1 cellular context compared by ENCODE assay signal in the genomic region with DNA sequence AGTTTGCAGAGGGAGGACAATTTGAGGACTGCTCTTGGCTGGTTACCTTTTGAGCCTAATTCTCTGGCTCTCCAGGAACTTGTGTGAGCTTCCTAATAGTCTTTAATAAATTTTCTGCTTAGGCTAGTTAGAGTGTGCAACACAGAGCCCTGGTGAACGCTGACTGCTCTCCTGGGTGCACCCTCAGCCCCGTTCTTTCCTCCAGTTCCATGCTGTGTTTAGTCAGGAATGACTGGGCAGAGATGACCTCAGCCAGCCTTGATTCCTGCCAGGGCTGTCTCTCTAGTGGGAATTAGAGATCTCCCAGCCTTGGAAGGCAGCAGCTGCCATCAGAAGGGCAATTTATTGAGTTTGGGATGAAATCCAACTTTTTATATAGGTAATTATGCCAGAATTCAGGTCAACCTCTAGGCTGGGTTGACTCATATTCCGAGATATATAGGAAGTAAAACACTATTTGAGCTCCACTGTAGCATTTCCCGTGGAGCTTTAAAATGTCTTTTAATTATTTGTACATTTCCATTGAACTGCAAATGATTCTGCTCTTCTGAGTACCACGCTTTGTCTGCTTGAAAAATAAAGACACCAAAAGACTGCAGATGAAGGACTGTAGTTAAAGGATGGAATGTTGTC.
TF ChIP-seq lines count a peak whose summit lies in the region.

No MANE protein-coding gene starts in this region.

TF ChIP-seq in SK-N-SH, 30 proteins besides CTCF, POLR2A, EP300 and RAD21:
- TF ChIP-seq, protein P1, sequence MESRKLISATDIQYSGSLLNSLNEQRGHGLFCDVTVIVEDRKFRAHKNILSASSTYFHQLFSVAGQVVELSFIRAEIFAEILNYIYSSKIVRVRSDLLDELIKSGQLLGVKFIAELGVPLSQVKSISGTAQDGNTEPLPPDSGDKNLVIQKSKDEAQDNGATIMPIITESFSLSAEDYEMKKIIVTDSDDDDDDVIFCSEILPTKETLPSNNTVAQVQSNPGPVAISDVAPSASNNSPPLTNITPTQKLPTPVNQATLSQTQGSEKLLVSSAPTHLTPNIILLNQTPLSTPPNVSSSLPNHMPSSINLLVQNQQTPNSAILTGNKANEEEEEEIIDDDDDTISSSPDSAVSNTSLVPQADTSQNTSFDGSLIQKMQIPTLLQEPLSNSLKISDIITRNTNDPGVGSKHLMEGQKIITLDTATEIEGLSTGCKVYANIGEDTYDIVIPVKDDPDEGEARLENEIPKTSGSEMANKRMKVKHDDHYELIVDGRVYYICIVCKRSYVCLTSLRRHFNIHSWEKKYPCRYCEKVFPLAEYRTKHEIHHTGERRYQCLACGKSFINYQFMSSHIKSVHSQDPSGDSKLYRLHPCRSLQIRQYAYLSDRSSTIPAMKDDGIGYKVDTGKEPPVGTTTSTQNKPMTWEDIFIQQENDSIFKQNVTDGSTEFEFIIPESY (IDR thresholded peaks at IDR 0.05; ENCODE audit: borderline replicate concordance, low read depth), result no peak
- TF ChIP-seq RFX5 (IDR thresholded peaks at IDR 0.05; ENCODE audit: low read length) (no peak), JUND (IDR thresholded peaks at IDR 0.05) (peak; percentile 44; the same call in 1 of the 2 replicates), FOSL2 (IDR thresholded peaks at IDR 0.05; ENCODE audit: borderline replicate concordance, low read depth) (peak; percentile 43; the same call in 1 of the 2 replicates), CHD2 (IDR thresholded peaks at IDR 0.05; ENCODE audit: low read length, partially characterized antibody) (no peak), RXRA (IDR thresholded peaks at IDR 0.05; ENCODE audit: borderline replicate concordance, low read depth) (peak; percentile 23; the same call in 1 of the 2 replicates), TCF12 (IDR thresholded peaks at IDR 0.05) (peak; percentile 69; the same call in 1 of the 2 replicates), GATA2 (CRISPR knock-in tag; IDR thresholded peaks at IDR 0.05) (no peak), ELF1 (IDR thresholded peaks at IDR 0.05) (no peak), NFIC (IDR thresholded peaks at IDR 0.05; ENCODE audit: borderline replicate concordance) (peak; percentile 69)
- TF ChIP-seq, protein P2, sequence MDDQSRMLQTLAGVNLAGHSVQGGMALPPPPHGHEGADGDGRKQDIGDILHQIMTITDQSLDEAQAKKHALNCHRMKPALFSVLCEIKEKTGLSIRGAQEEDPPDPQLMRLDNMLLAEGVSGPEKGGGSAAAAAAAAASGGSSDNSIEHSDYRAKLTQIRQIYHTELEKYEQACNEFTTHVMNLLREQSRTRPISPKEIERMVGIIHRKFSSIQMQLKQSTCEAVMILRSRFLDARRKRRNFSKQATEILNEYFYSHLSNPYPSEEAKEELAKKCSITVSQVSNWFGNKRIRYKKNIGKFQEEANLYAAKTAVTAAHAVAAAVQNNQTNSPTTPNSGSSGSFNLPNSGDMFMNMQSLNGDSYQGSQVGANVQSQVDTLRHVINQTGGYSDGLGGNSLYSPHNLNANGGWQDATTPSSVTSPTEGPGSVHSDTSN (IDR thresholded peaks at IDR 0.05), result peak; percentile 74
- TF ChIP-seq, protein P3, sequence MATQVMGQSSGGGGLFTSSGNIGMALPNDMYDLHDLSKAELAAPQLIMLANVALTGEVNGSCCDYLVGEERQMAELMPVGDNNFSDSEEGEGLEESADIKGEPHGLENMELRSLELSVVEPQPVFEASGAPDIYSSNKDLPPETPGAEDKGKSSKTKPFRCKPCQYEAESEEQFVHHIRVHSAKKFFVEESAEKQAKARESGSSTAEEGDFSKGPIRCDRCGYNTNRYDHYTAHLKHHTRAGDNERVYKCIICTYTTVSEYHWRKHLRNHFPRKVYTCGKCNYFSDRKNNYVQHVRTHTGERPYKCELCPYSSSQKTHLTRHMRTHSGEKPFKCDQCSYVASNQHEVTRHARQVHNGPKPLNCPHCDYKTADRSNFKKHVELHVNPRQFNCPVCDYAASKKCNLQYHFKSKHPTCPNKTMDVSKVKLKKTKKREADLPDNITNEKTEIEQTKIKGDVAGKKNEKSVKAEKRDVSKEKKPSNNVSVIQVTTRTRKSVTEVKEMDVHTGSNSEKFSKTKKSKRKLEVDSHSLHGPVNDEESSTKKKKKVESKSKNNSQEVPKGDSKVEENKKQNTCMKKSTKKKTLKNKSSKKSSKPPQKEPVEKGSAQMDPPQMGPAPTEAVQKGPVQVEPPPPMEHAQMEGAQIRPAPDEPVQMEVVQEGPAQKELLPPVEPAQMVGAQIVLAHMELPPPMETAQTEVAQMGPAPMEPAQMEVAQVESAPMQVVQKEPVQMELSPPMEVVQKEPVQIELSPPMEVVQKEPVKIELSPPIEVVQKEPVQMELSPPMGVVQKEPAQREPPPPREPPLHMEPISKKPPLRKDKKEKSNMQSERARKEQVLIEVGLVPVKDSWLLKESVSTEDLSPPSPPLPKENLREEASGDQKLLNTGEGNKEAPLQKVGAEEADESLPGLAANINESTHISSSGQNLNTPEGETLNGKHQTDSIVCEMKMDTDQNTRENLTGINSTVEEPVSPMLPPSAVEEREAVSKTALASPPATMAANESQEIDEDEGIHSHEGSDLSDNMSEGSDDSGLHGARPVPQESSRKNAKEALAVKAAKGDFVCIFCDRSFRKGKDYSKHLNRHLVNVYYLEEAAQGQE (IDR thresholded peaks at IDR 0.05; ENCODE audit: low read depth, low read length), result 0 out of 2 replicates have a peak, but pooled peaks have one; percentile 38
